In genomic region chr22:46629291-46629690, GRCh38 we compare ENCODE assay signal across 15 cellular contexts. TPM values are rescaled to one million over a fixed set of nuclear protein-coding genes. Genes with fewer than 3 reads are reported as not detected.
DNase-seq lines count a peak whose midpoint lies in the region; ATAC-seq lines count a peak whose summit lies in the region.
"Had no signal": no experiment of that assay in that cellular context is flagged by ENCODE, and none has a peak within 500 bp of the region (broad histone marks: within the 10 kb centered on the region; RNA-seq: fewer than 3 reads in every experiment).

No MANE protein-coding gene starts in this region.

- H3K23ac ChIP-seq in mesendoderm (ENCODE audit: low read length), result no peak overlapping the region

- no peak for DNase-seq in central memory CD8-positive, alpha-beta T cell (ENCODE audit: low spot score in 2 of 2)
- no peak for DNase-seq in mesendoderm
- DNase-seq in stimulated activated naive CD4-positive, alpha-beta T cell (lab: John Stamatoyannopoulos, UW), result no peak
- DNase-seq in amygdala (lab: John Stamatoyannopoulos, UW), result no peak
- DNase-seq: Calu3; CD4-positive, alpha-beta T cell; DMS53; DMS79 treated with DMSO at 0.1 percent for 48 hours; GF-D8; GOT3 had no signal

- H3K27ac ChIP-seq in BLaER1 (peak overlapping the region; percentile 57; the same call in 1 of the 2 replicates), mesendoderm (ENCODE audit: low read depth, low read length) (no peak overlapping the region)
- H3K27ac ChIP-seq in BLaER1 treated with 17β-estradiol and CSF1 and Interleukin-3, amounts not matched to agents 10 nM and 100 nM, result peak overlapping the region in 1 of 11 experiments; percentile 6; a peak in 2 of 22 replicates

- H3K56ac ChIP-seq in mesendoderm (ENCODE audit: low read length), result peak overlapping the region; percentile 25

- whole genome bisulfite sequencing in mesendoderm (ENCODE audit: extremely low coverage, insufficient coverage, low lambda C conversion rate), result no CpG with 5 or more reads among the region's 16 CpGs

- H2BK15ac ChIP-seq in mesendoderm (replicated peaks; ENCODE audit: low read depth), result no peak overlapping the region

- H3K79me1 ChIP-seq in mesendoderm (ENCODE audit: low read length), result no peaks in the 10 kb centered on the region

- H3K4me3 ChIP-seq in BLaER1 (no peak overlapping the region), mesendoderm (ENCODE audit: low read length) (no peak overlapping the region)
- H3K4me3 ChIP-seq in BLaER1 treated with 17β-estradiol and CSF1 and Interleukin-3, amounts not matched to agents 10 nM and 100 nM, result no peak overlapping the region

- no peak overlapping the region for H4K5ac ChIP-seq in mesendoderm (ENCODE audit: low read length)

- no peak overlapping the region for H2BK5ac ChIP-seq in mesendoderm (ENCODE audit: low read length)

- H3K18ac ChIP-seq in mesendoderm (ENCODE audit: low read length), result no peak overlapping the region

- H2AK5ac ChIP-seq in mesendoderm (ENCODE audit: low read length), result no peak overlapping the region

- peaks cover 4% of the 10 kb centered on the region for H3K36me3 Mint-ChIP-seq in central memory CD8-positive, alpha-beta T cell (ENCODE audit: insufficient read depth)

- no peaks in the 10 kb centered on the region for H3K79me2 ChIP-seq in mesendoderm (ENCODE audit: control insufficient read depth, insufficient read depth, low read length)

- H4K20me1 ChIP-seq in BLaER1, result peaks cover 93% of the 10 kb centered on the region
- peaks cover 33 to 93% (median 66%) of the 10 kb centered on the region in 11 experiments; a peak in 18 of 22 replicates for H4K20me1 ChIP-seq in BLaER1 treated with 17β-estradiol and CSF1 and Interleukin-3, amounts not matched to agents 10 nM and 100 nM

- H3K4me1 ChIP-seq in BLaER1 (peaks cover 96% of the 10 kb centered on the region), mesendoderm (ENCODE audit: control insufficient read depth, low read depth, low read length) (peaks cover 4% of the 10 kb centered on the region)
- peaks cover 27 to 97% (median 93%) of the 10 kb centered on the region in 10 experiments for H3K4me1 ChIP-seq in BLaER1 treated with 17β-estradiol and CSF1 and Interleukin-3, amounts not matched to agents 10 nM and 100 nM

- no peaks in the 10 kb centered on the region for H3K9me3 ChIP-seq in BLaER1
- no peaks in the 10 kb centered on the region for H3K9me3 ChIP-seq in BLaER1 treated with 17β-estradiol and CSF1 and Interleukin-3, amounts not matched to agents 10 nM and 100 nM (replicated peaks in 1 of 11)

- H3K9ac ChIP-seq in BLaER1 (peak overlapping the region; percentile 31; the same call in 1 of the 2 replicates), mesendoderm (ENCODE audit: low read length) (no peak overlapping the region)
- H3K9ac ChIP-seq in BLaER1 treated with 17β-estradiol and CSF1 and Interleukin-3, amounts not matched to agents 10 nM and 100 nM, result peak overlapping the region in 3 of 11 experiments; percentile 18 to 54 (median 37); a peak in 4 of 22 replicates

- peak overlapping the region; percentile 23 for H3K27ac Mint-ChIP-seq in central memory CD8-positive, alpha-beta T cell (ENCODE audit: low read depth)
- H3K27ac Mint-ChIP-seq: CD4-positive, alpha-beta T cell had no signal

- H3K27me3 Mint-ChIP-seq in central memory CD8-positive, alpha-beta T cell, result no peaks in the 10 kb centered on the region
- H3K27me3 Mint-ChIP-seq: CD4-positive, alpha-beta T cell; CD8-positive, alpha-beta memory T cell had no signal

- H2BK120ac ChIP-seq in mesendoderm (ENCODE audit: low read depth, low read length), result no peak overlapping the region

- H3K4me2 ChIP-seq in BLaER1 (peak overlapping the region; percentile 76), mesendoderm (ENCODE audit: low read length) (no peak overlapping the region)
- peak overlapping the region in 8 of 11 experiments; percentile 34 to 98 (median 74); a peak in 16 of 22 replicates for H3K4me2 ChIP-seq in BLaER1 treated with 17β-estradiol and CSF1 and Interleukin-3, amounts not matched to agents 10 nM and 100 nM

- no peak overlapping the region for H4K8ac ChIP-seq in mesendoderm (ENCODE audit: low read depth, low read length)

- peaks cover 59% of the 10 kb centered on the region for H3K36me3 ChIP-seq in BLaER1
- peaks cover 10 to 68% (median 28%) of the 10 kb centered on the region in 11 experiments; a peak in 20 of 22 replicates for H3K36me3 ChIP-seq in BLaER1 treated with 17β-estradiol and CSF1 and Interleukin-3, amounts not matched to agents 10 nM and 100 nM
- H3K36me3 ChIP-seq in mesendoderm (ENCODE audit: control insufficient read depth, insufficient read depth, low read length), result no peaks in the 10 kb centered on the region

- H3K27me3 ChIP-seq in BLaER1 (no peaks in the 10 kb centered on the region), mesendoderm (ENCODE audit: insufficient read depth, low read length, poor library complexity) (no peaks in the 10 kb centered on the region)
- peaks cover 0 to 45% (median 0%) of the 10 kb centered on the region in 11 experiments; a peak in 5 of 22 replicates for H3K27me3 ChIP-seq in BLaER1 treated with 17β-estradiol and CSF1 and Interleukin-3, amounts not matched to agents 10 nM and 100 nM

- no peaks in the 10 kb centered on the region for H3K9me3 Mint-ChIP-seq in central memory CD8-positive, alpha-beta T cell
- H3K9me3 Mint-ChIP-seq: CD14-positive monocyte; CD4-positive, alpha-beta T cell had no signal

- peaks cover 5% of the 10 kb centered on the region for H3K4me1 Mint-ChIP-seq in central memory CD8-positive, alpha-beta T cell

- no peak overlapping the region for H3K4me3 Mint-ChIP-seq in central memory CD8-positive, alpha-beta T cell
- H3K4me3 Mint-ChIP-seq: CD14-positive monocyte; CD4-positive, alpha-beta T cell; CD8-positive, alpha-beta memory T cell had no signal

- no peak overlapping the region for H3K4ac ChIP-seq in mesendoderm (ENCODE audit: low read depth, low read length)

- ATAC-seq in central memory CD8-positive, alpha-beta T cell (replicated peaks; ENCODE audit: extremely low read depth, poor library complexity, severe bottlenecking), result no peak
- ATAC-seq: HCT116 had no signal

RNA-seq across cellular contexts. Expression of gene GRAMD4, which starts 9.1 kb away (rescaled TPM):
- polyA plus RNA-seq in mesendoderm (2013, experiment 1 of 2), result 5.7 TPM
- polyA plus RNA-seq in mesendoderm (2013, experiment 2 of 2), result 6.5 TPM
